In the genomic region with DNA sequence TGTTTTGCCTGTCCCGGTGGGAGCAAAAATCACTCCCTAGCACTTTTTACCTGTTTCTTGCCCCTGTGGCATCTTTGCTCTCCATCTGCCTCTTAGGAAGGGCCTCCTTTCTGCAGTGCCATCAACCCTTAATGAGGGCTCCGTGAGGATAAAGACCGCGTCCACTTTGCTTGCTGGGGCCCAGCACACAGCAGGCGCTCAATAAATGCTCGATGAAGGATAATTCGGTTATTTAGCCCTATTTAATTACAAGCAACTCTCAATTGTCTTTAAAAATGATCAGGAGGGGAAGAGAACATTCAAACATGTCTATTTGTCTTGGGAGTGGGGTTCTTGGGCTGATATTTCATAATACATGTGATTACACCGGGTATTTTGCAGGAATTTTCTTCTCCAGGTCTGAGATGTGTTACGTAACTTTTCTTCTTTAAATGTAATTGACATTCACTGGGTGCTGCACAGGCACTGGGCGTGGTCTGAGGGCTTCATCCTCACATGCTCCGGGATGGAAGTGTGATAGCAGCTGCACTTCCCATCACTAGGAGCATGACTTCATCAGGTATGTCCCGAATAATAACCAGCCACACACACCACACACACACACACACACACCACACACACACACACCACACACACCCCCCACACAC, we compare ENCODE assay signal across 9 cellular contexts. TPM values are rescaled to one million over a fixed set of nuclear protein-coding genes. Genes with fewer than 3 reads are reported as not detected.
DNase-seq lines count a peak whose midpoint lies in the region; ATAC-seq, FAIRE-seq and TF ChIP-seq lines count a peak whose summit lies in the region.
"Had no signal": no experiment of that assay in that cellular context is flagged by ENCODE, and none has a peak within 500 bp of the region (broad histone marks: within the 10 kb centered on the region; RNA-seq: fewer than 3 reads in every experiment).

No MANE protein-coding gene starts in this region.

- H3K4me1 Mint-ChIP-seq in HFFc6 (ENCODE audit: low read depth) = peaks cover 18% of the 10 kb centered on the region
- H3K4me1 Mint-ChIP-seq in astrocyte (ENCODE audit: low read depth, unreplicated experiment) = peaks cover 4% of the 10 kb centered on the region

- H3K4me3 ChIP-seq in BE2C (ENCODE audit: low read depth, low read length) (peak overlapping the region; percentile 38), astrocyte (ENCODE audit: insufficient read depth, low read depth, low read length) (peak overlapping the region; percentile 29)

- no peak overlapping the region for H2AFZ ChIP-seq in astrocyte (ENCODE audit: low read depth, low read length)

- H3K4me3 Mint-ChIP-seq in HFFc6 (peak overlapping the region; percentile 29; the same call in 1 of the 2 replicates), astrocyte (ENCODE audit: unreplicated experiment) (no peak overlapping the region)

- H3K79me2 ChIP-seq in astrocyte (ENCODE audit: insufficient read depth, low read length) = no peaks in the 10 kb centered on the region

- no peaks in the 10 kb centered on the region for H3K9me3 Mint-ChIP-seq in HFFc6
- no peaks in the 10 kb centered on the region for H3K9me3 Mint-ChIP-seq in astrocyte (ENCODE audit: unreplicated experiment)

- no peak for DNase-seq in BE2C
- no peak for DNase-seq in HFFc6
- DNase-seq in astrocyte (ENCODE audit: low read depth) = no peak
- peak; percentile 49 for DNase-seq in myocyte (ENCODE audit: low read depth)
- DNase-seq in NK-92 (lab: John Stamatoyannopoulos, UW; ENCODE audit: unreplicated experiment) = no peak
- no peak for DNase-seq in hypothalamus (lab: John Stamatoyannopoulos, UW)
- DNase-seq in activated CD4-positive, alpha-beta T cell treated with anti-CD3 and anti-CD28 coated beads, Interleukin-2, amount 50 U/mL, for 1 hour = no peak

- H3K36me3 ChIP-seq in BE2C (no peaks in the 10 kb centered on the region), astrocyte (ENCODE audit: insufficient read depth, low read length) (no peaks in the 10 kb centered on the region)

- H3K27me3 ChIP-seq in BE2C (no peaks in the 10 kb centered on the region; the same call in 1 of the 2 replicates), astrocyte (ENCODE audit: insufficient read depth, low read length) (peaks cover 64% of the 10 kb centered on the region)

- H3K4me1 ChIP-seq in BE2C (peaks cover 5% of the 10 kb centered on the region; the same call in 1 of the 2 replicates), astrocyte (ENCODE audit: insufficient read depth, low read length) (peaks cover 9% of the 10 kb centered on the region)

- ATAC-seq in HG03039 (IDR thresholded peaks at IDR 0.05; ENCODE audit: unreplicated experiment) = no peak

- no peaks in the 10 kb centered on the region for H4K20me1 ChIP-seq in astrocyte (ENCODE audit: insufficient read depth, low read length)

- FAIRE-seq in astrocyte (lab: Jason Lieb, UNC) = no peak
- FAIRE-seq: G401.6 had no signal

- peak overlapping the region; percentile 74 for H3K4me2 ChIP-seq in astrocyte (ENCODE audit: low read length)

- no peaks in the 10 kb centered on the region for H3K36me3 Mint-ChIP-seq in HFFc6 (ENCODE audit: low read depth)
- no peaks in the 10 kb centered on the region for H3K36me3 Mint-ChIP-seq in astrocyte (ENCODE audit: low read depth, unreplicated experiment)

- peaks cover 54% of the 10 kb centered on the region for H3K27me3 Mint-ChIP-seq in HFFc6 (ENCODE audit: insufficient read depth)
- peaks cover 66% of the 10 kb centered on the region for H3K27me3 Mint-ChIP-seq in astrocyte (ENCODE audit: low read depth, unreplicated experiment)

- H3K27ac Mint-ChIP-seq in HFFc6 (no peak overlapping the region), astrocyte (ENCODE audit: unreplicated experiment) (no peak overlapping the region)

- H3K9ac ChIP-seq in astrocyte (ENCODE audit: low read length) = no peak overlapping the region

- TF ChIP-seq CTCF in BE2C (IDR thresholded peaks at IDR 0.05; ENCODE audit: low read depth, low read length) (no peak), HFFc6 (IDR thresholded peaks at IDR 0.05) (no peak), astrocyte (IDR thresholded peaks at IDR 0.05; ENCODE audit: insufficient read depth, low read depth, low read length) (no peak)

- H3K9me3 ChIP-seq in BE2C = no peaks in the 10 kb centered on the region
- no peaks in the 10 kb centered on the region for H3K9me3 ChIP-seq in astrocyte (ENCODE audit: insufficient read depth, low read depth, low read length)

- no peak overlapping the region for H3K27ac ChIP-seq in astrocyte (ENCODE audit: low read depth, low read length)

RNA-seq across cellular contexts. Expression of a gene that starts 19.8 kb away (rescaled TPM):
- polyA plus RNA-seq in BE2C (2012; ENCODE audit: insufficient read depth, insufficient read length, low read depth) = 1.3 TPM
- under 1 TPM; 0.41 to 0.82 (median 0.51) TPM for total RNA-seq in HFFc6 (2021; fragmentation: NEBNext Ultra II Directional; extraction: Animal tissue kit (Norgen Biotek cat#: 25700))
- total RNA-seq in astrocyte (2.4 and 2.5 TPM in 2 replicates), myocyte (2.0 and 4.5 TPM in 2 replicates)
- 2.1 TPM for polyA plus RNA-seq in myocyte (2012)
